ENCODE assay signal across 1 cellular context in genomic region chr6:146885708-146886457, GRCh38.
TF ChIP-seq lines count a peak whose summit lies in the region.

No MANE protein-coding gene starts in this region.

TF ChIP-seq in K562, 482 proteins besides CTCF, POLR2A, EP300 and RAD21 (continued from another document and continues in another):
- TF ChIP-seq DDX20 (tag; IDR thresholded peaks at IDR 0.05; ENCODE audit: low read depth), result peak; percentile 14; the same call in 1 of the 2 replicates
- 0 out of 2 replicates have a peak, but pooled peaks have one; percentile 2 for TF ChIP-seq TAL1 (IDR thresholded peaks at IDR 0.05)
- 0 out of 2 replicates have a peak, but pooled peaks have one; percentile 49 for TF ChIP-seq MTA3 (IDR thresholded peaks at IDR 0.05; ENCODE audit: borderline replicate concordance)
- TF ChIP-seq TARDBP (IDR thresholded peaks at IDR 0.05), result no peak
- TF ChIP-seq, protein P1, sequence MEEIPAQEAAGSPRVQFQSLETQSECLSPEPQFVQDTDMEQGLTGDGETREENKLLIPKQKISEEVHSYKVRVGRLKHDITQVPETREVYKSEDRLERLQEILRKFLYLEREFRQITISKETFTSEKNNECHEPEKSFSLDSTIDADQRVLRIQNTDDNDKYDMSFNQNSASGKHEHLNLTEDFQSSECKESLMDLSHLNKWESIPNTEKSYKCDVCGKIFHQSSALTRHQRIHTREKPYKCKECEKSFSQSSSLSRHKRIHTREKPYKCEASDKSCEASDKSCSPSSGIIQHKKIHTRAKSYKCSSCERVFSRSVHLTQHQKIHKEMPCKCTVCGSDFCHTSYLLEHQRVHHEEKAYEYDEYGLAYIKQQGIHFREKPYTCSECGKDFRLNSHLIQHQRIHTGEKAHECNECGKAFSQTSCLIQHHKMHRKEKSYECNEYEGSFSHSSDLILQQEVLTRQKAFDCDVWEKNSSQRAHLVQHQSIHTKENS (CRISPR knock-in tag; IDR thresholded peaks at IDR 0.05), result peak; percentile 65; the same call in 1 of the 2 replicates
- TF ChIP-seq, protein P2, sequence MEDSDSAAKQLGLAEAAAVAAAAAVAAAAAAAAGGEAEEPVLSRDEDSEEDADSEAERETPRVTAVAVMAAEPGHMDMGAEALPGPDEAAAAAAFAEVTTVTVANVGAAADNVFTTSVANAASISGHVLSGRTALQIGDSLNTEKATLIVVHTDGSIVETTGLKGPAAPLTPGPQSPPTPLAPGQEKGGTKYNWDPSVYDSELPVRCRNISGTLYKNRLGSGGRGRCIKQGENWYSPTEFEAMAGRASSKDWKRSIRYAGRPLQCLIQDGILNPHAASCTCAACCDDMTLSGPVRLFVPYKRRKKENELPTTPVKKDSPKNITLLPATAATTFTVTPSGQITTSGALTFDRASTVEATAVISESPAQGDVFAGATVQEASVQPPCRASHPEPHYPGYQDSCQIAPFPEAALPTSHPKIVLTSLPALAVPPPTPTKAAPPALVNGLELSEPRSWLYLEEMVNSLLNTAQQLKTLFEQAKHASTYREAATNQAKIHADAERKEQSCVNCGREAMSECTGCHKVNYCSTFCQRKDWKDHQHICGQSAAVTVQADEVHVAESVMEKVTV (CRISPR knock-in tag; IDR thresholded peaks at IDR 0.05), result peak; percentile 12; the same call in 1 of the 2 replicates
- 0 out of 2 replicates have a peak, but pooled peaks have one; percentile 19 for TF ChIP-seq ZNF253 (CRISPR knock-in tag; conservative IDR thresholded peaks at IDR 0.05)
- no peak for TF ChIP-seq SRSF3 (IDR thresholded peaks at IDR 0.05; ENCODE audit: insufficient read depth, low read length)
- TF ChIP-seq HIVEP1 (CRISPR knock-in tag; IDR thresholded peaks at IDR 0.05), result peak; percentile 70; the same call in 1 of the 2 replicates
- TF ChIP-seq PHTF2 (CRISPR knock-in tag; IDR thresholded peaks at IDR 0.05), result 0 out of 2 replicates have a peak, but pooled peaks have one; percentile 70
- TF ChIP-seq TEAD4 (IDR thresholded peaks at IDR 0.05; ENCODE audit: low read length), result no peak
- TF ChIP-seq TEAD4 (CRISPR knock-in tag; IDR thresholded peaks at IDR 0.05; ENCODE audit: borderline replicate concordance), result no peak
- 0 out of 2 replicates have a peak, but pooled peaks have one; percentile 17 for TF ChIP-seq PHF8 (IDR thresholded peaks at IDR 0.05; ENCODE audit: borderline replicate concordance, low read length)
- TF ChIP-seq ZNF311 (CRISPR knock-in tag; IDR thresholded peaks at IDR 0.05), result 0 out of 2 replicates have a peak, but pooled peaks have one; percentile 38
- peak; percentile 60; the same call in 1 of the 2 replicates for TF ChIP-seq BRD4 (IDR thresholded peaks at IDR 0.05)
- TF ChIP-seq WHSC1 (IDR thresholded peaks at IDR 0.05; ENCODE audit: low read length), result peak; percentile 58
- no peak for TF ChIP-seq ID3 (CRISPR knock-in tag; IDR thresholded peaks at IDR 0.05)
- peak; percentile 68; the same call in 1 of the 2 replicates for TF ChIP-seq ID3 (tag; IDR thresholded peaks at IDR 0.05)
- TF ChIP-seq YY1 (IDR thresholded peaks at IDR 0.05; ENCODE audit: borderline replicate concordance in 1 of 3, control insufficient read depth in 1 of 3, extremely low read depth in 1 of 3, insufficient read depth in 3 of 3, insufficient read length in 1 of 3, insufficient replicate concordance in 2 of 3, low read depth in 1 of 3, low read length in 2 of 3), result peak in 1 of 3 experiments; percentile 9
- 0 out of 2 replicates have a peak, but pooled peaks have one; percentile 40 for TF ChIP-seq MEF2D (tag; conservative IDR thresholded peaks at IDR 0.05; ENCODE audit: low read depth)
- TF ChIP-seq ADNP (tag; IDR thresholded peaks at IDR 0.05), result no peak
- no peak for TF ChIP-seq ZFP91 (CRISPR knock-in tag; IDR thresholded peaks at IDR 0.05)
- no peak for TF ChIP-seq HMG20B (CRISPR knock-in tag; IDR thresholded peaks at IDR 0.05)
- TF ChIP-seq, protein P3, sequence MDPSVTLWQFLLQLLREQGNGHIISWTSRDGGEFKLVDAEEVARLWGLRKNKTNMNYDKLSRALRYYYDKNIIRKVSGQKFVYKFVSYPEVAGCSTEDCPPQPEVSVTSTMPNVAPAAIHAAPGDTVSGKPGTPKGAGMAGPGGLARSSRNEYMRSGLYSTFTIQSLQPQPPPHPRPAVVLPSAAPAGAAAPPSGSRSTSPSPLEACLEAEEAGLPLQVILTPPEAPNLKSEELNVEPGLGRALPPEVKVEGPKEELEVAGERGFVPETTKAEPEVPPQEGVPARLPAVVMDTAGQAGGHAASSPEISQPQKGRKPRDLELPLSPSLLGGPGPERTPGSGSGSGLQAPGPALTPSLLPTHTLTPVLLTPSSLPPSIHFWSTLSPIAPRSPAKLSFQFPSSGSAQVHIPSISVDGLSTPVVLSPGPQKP (CRISPR knock-in tag; IDR thresholded peaks at IDR 0.05), result no peak
- TF ChIP-seq ZNF589 (CRISPR knock-in tag; IDR thresholded peaks at IDR 0.05; ENCODE audit: low read depth), result peak; percentile 58; the same call in 1 of the 2 replicates
- TF ChIP-seq UBTF (IDR thresholded peaks at IDR 0.05; ENCODE audit: borderline replicate concordance in 1 of 2, low read depth in 2 of 2, low read length in 2 of 2), result peak in 1 of 2 experiments; percentile 24; a peak in 1 of 4 replicates
- peak; percentile 67; the same call in 1 of the 2 replicates for TF ChIP-seq CTBP1 (IDR thresholded peaks at IDR 0.05; ENCODE audit: borderline replicate concordance)
- TF ChIP-seq, protein P4, sequence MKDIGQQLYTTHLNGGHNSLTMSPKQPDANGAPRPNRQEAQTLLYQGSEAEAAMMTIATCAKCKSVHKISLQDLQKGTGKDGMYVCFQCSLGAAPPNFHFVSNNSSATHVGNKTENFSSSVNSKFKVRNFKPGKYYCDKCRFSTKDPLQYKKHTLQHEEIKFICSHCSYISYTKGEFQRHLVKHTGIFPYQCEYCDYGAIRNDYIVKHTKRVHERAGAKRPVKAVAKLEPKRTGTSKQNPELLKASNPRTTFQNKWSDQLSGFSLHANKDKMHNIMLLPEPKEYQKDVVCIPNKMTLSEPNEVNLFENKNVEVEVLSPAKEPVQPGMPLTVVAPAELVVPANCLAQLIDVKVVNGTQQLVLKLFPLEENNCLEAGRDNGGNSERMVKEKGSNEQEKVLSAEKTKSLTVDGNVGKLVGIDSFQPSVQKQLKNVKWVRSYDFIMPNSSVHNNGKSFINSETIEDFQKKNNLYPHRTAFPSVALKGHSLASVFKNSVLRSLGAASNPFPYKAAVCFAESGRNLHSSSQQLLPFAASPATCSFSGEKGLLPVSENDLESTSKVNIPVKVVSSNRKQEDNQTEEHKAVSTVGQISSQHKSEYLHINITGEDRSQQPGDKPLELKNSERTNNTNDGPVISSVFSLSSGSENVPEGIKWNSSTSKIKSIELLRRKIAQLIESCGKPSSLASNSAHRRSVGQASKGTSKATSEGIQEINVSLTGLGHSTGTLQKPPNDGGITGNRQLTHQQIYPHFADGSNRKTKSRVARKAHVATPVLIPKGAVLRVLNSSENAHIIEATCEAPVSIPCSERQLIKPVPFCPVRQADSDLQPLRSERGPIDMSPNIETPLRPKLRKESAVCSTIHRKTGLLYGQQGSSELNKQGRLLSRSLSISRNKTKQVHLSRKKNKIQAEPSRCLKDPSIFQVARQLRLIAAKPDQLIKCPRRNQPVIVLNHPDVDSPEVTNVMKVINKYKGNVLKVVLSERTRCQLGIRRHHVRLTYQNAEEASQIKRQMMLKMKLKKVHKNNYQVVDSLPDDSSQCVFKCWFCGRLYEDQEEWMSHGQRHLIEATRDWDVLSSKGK (CRISPR knock-in tag; IDR thresholded peaks at IDR 0.05), result peak; percentile 81; the same call in 1 of the 2 replicates
- TF ChIP-seq RNF219 (CRISPR knock-in tag; IDR thresholded peaks at IDR 0.05), result peak; percentile 13
- peak; percentile 18; the same call in 1 of the 2 replicates for TF ChIP-seq GMEB1 (CRISPR knock-in tag; IDR thresholded peaks at IDR 0.05)
- TF ChIP-seq NRF1 (conservative IDR thresholded peaks at IDR 0.05 in 1 of 2, IDR thresholded peaks at IDR 0.05 in 1 of 2), result no peak
- 0 out of 2 replicates have a peak, but pooled peaks have one; percentile 3 for TF ChIP-seq STAT5A (IDR thresholded peaks at IDR 0.05; ENCODE audit: borderline replicate concordance, low read length)
- TF ChIP-seq ZNF354B (CRISPR knock-in tag; IDR thresholded peaks at IDR 0.05), result 0 out of 2 replicates have a peak, but pooled peaks have one; percentile 3
- TF ChIP-seq MEIS2 (IDR thresholded peaks at IDR 0.05; ENCODE audit: partially characterized antibody), result no peak
- TF ChIP-seq SMAD3 (CRISPR knock-in tag; conservative IDR thresholded peaks at IDR 0.05), result peak; percentile 64
- 0 out of 2 replicates have a peak, but pooled peaks have one; percentile 14 for TF ChIP-seq ZNF780A (CRISPR knock-in tag; IDR thresholded peaks at IDR 0.05)
- no peak for TF ChIP-seq ZNF224 (CRISPR knock-in tag; IDR thresholded peaks at IDR 0.05)
- TF ChIP-seq HSF4 (CRISPR knock-in tag; IDR thresholded peaks at IDR 0.05; ENCODE audit: borderline replicate concordance), result 0 out of 2 replicates have a peak, but pooled peaks have one; percentile 59
- TF ChIP-seq PPARD (CRISPR knock-in tag; IDR thresholded peaks at IDR 0.05), result no peak
- TF ChIP-seq ZNF23 (CRISPR knock-in tag; IDR thresholded peaks at IDR 0.05), result 0 out of 2 replicates have a peak, but pooled peaks have one; percentile 26
- 0 out of 2 replicates have a peak, but pooled peaks have one; percentile 3 for TF ChIP-seq NFIC (IDR thresholded peaks at IDR 0.05)
- TF ChIP-seq SP1 (CRISPR knock-in tag; IDR thresholded peaks at IDR 0.05), result 0 out of 2 replicates have a peak, but pooled peaks have one; percentile 43
- 0 out of 2 replicates have a peak, but pooled peaks have one; percentile 29 for TF ChIP-seq POLR2AphosphoS5 (IDR thresholded peaks at IDR 0.05; ENCODE audit: control insufficient read depth, insufficient read depth, low read depth, low read length)
- peak; percentile 29; the same call in 1 of the 2 replicates for TF ChIP-seq RNF2 (IDR thresholded peaks at IDR 0.05)
- TF ChIP-seq NFRKB (IDR thresholded peaks at IDR 0.05; ENCODE audit: low read depth), result peak; percentile 79; the same call in 1 of the 2 replicates
